ENCODE assay signal across 12 cellular contexts in the genomic region with DNA sequence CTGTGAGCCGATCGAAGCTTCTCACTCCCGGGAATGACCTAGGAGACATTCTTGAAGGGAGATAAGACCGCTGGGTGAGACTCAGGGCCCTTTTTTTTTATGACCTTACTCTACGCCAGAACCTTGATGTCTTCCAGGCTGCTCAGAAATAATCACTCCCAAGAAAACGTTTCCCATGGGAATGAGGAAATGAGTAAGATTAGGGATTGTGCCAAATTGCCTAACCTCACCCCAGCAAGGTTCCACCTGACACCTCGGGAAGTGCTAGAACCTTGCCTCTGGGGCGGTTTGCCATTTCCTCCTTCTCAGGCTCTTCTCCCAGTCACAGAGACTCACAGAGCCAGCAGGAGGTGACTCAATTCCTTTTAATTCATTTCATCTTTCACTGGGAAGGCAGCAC. TPM values are rescaled to one million over a fixed set of nuclear protein-coding genes. Genes with fewer than 3 reads are reported as not detected.
DNase-seq lines count a peak whose midpoint lies in the region; ATAC-seq and TF ChIP-seq lines count a peak whose summit lies in the region.
"Had no signal": no experiment of that assay in that cellular context is flagged by ENCODE, and none has a peak within 500 bp of the region (broad histone marks: within the 10 kb centered on the region; RNA-seq: fewer than 3 reads in every experiment).

No MANE protein-coding gene starts in this region.

- peak overlapping the region; percentile 9 to 38 for H3K9ac ChIP-seq in mucosa of rectum (ENCODE audit: low read depth in 1 of 2, low read length in 2 of 2)

- DNase-seq in AG09309 (ENCODE audit: low read depth) (peak; percentile 40), LoVo (ENCODE audit: low spot score) (peak; percentile 94), dermis blood vessel endothelial cell (peak; percentile 91), activated gamma-delta T cell treated with Interleukin-2 at 50 U/mL for 16 hours (no peak), mesenteric fat pad (ENCODE audit: low spot score) (no peak)
- DNase-seq in stimulated activated naive CD4-positive, alpha-beta T cell treated with Interleukin-2 at 50 U/mL for 16 hours (lab: John Stamatoyannopoulos, UW), result no peak
- no peak for DNase-seq in stimulated activated naive CD8-positive, alpha-beta T cell treated with anti-CD3 and anti-CD28 coated beads, Interleukin-15, Interleukin-2, amounts not matched to agents 100 U/mL and 50 U/mL, for 24 hours
- DNase-seq: DMS79 treated with DMSO at 0.1 percent for 48 hours, GOT3, NCI-H446, thyroid gland had no signal

- no peaks in the 10 kb centered on the region for H3K36me3 ChIP-seq in mucosa of rectum (ENCODE audit: control insufficient read depth in 2 of 2, insufficient read depth in 2 of 2, low read length in 2 of 2)
- H3K36me3 ChIP-seq: thyroid gland had no signal

- H3K4me3 ChIP-seq in AG09309 (ENCODE audit: control insufficient read depth, low read depth, low read length) (no peak overlapping the region), mucosa of rectum (ENCODE audit: low read length in 2 of 2) (peak overlapping the region; percentile 17 to 48)
- H3K4me3 ChIP-seq: thyroid gland had no signal

- peak overlapping the region; percentile 64 to 85 for H3K27ac ChIP-seq in mucosa of rectum (ENCODE audit: low read depth in 2 of 2, low read length in 2 of 2)

- H3K27me3 ChIP-seq in mucosa of rectum (ENCODE audit: control insufficient read depth in 2 of 2, insufficient read depth in 2 of 2, low read length in 2 of 2), result no peaks in the 10 kb centered on the region
- H3K27me3 ChIP-seq: thyroid gland had no signal

- ATAC-seq in stimulated activated naive CD8-positive, alpha-beta T cell treated with anti-CD3 and anti-CD28 coated beads, Interleukin-15, Interleukin-2, amounts not matched to agents 100 U/mL and 50 U/mL, for 24 hours, result no peak

- peaks cover 11 to 20% of the 10 kb centered on the region in 2 donors for H3K4me1 ChIP-seq in mucosa of rectum (ENCODE audit: control insufficient read depth in 2 of 2, insufficient read depth in 2 of 2, low read length in 2 of 2)

- no peaks in the 10 kb centered on the region for H3K9me3 ChIP-seq in mucosa of rectum (ENCODE audit: control insufficient read depth in 2 of 2, low read length in 2 of 2)
- H3K9me3 ChIP-seq: thyroid gland had no signal

- TF ChIP-seq CTCF in AG09309 (IDR thresholded peaks at IDR 0.05; ENCODE audit: control insufficient read depth, insufficient read depth, low read depth, low read length, missing control alignments), result no peak

RNA-seq across cellular contexts. Expression of gene SLC46A3, which starts 2.3 kb away (rescaled TPM):
- total RNA-seq in dermis blood vessel endothelial cell (3.6 and 4.6 TPM in 2 replicates), mesenteric fat pad (17.9 TPM)

RNA-seq across cellular contexts. Expression of gene POMP, which starts 57.6 kb away (rescaled TPM):
- 99.5 and 121 TPM in 2 replicates for total RNA-seq in dermis blood vessel endothelial cell
- 88.7 TPM for total RNA-seq in mesenteric fat pad

Comparison
In these comparisons a context has a peak if more than half of its experiments do, and no peak if none do; other contexts are left out.
1. DNase-seq: peak in AG09309 (single experiment), LoVo (single experiment) and dermis blood vessel endothelial cell (single experiment); none in stimulated activated naive CD4-positive, alpha-beta T cell treated with Interleukin-2 at 50 U/mL for 16 hours (single experiment), stimulated activated naive CD8-positive, alpha-beta T cell treated with anti-CD3 and anti-CD28 coated beads, Interleukin-15, Interleukin-2, amounts not matched to agents 100 U/mL and 50 U/mL, for 24 hours (single experiment), activated gamma-delta T cell treated with Interleukin-2 at 50 U/mL for 16 hours (single experiment) and mesenteric fat pad (single experiment).